ENCODE assay signal across 8 cellular contexts in genomic region chr2:23381084-23381483, GRCh38. TPM values are rescaled to one million over a fixed set of nuclear protein-coding genes. Genes with fewer than 3 reads are reported as not detected.
A peak's percentile ranks its signal among the peaks of the same experiment; 100 is the strongest.
DNase-seq lines count a peak whose midpoint lies in the region; ATAC-seq, FAIRE-seq and TF ChIP-seq lines count a peak whose summit lies in the region.

No MANE protein-coding gene starts in this region.

- H3K27ac ChIP-seq in CD4-positive, alpha-beta T cell (ENCODE audit: low read depth, low read length), result peak overlapping the region; percentile 64
- peak overlapping the region; percentile 2 for H3K27ac ChIP-seq in OCI-LY7 (ENCODE audit: low read depth, low read length, poor library complexity, severe bottlenecking)
- H3K27ac ChIP-seq in small intestine (ENCODE audit: low read depth in 1 of 2, low read length in 1 of 2), result peak overlapping the region in 1 of 2 donors; percentile 32

- no peak for TF ChIP-seq CTCF in CD4-positive, alpha-beta T cell (IDR thresholded peaks at IDR 0.05)
- no peak for TF ChIP-seq CTCF in OCI-LY7 (conservative IDR thresholded peaks at IDR 0.05; ENCODE audit: low read length)

- no peaks in the 10 kb centered on the region for H4K20me1 ChIP-seq in OCI-LY7 (ENCODE audit: insufficient read depth, low read length)

- H3K36me3 ChIP-seq in OCI-LY7 (ENCODE audit: insufficient read depth, low read length) (no peaks in the 10 kb centered on the region), small intestine (ENCODE audit: control insufficient read depth in 2 of 2, insufficient read depth in 2 of 2, low read length in 2 of 2) (no peaks in the 10 kb centered on the region)

- no peaks in the 10 kb centered on the region for H3K9me3 ChIP-seq in CD4-positive, alpha-beta T cell (ENCODE audit: control insufficient read depth, low read length)
- H3K9me3 ChIP-seq in OCI-LY7 (ENCODE audit: low read length), result no peaks in the 10 kb centered on the region
- H3K9me3 ChIP-seq in small intestine (ENCODE audit: control insufficient read depth, low read depth), result no peaks in the 10 kb centered on the region

- H3K79me2 ChIP-seq in OCI-LY7 (ENCODE audit: insufficient read depth, low read depth, low read length), result no peaks in the 10 kb centered on the region

- peak; percentile 45 for ATAC-seq in CD4-positive, alpha-beta T cell (ENCODE audit: poor library complexity)
- ATAC-seq in HG03175 (IDR thresholded peaks at IDR 0.05; ENCODE audit: unreplicated experiment) (peak; percentile 26), GM18520 (IDR thresholded peaks at IDR 0.05; ENCODE audit: unreplicated experiment) (no peak)
- no peak for ATAC-seq in effector memory CD8-positive, alpha-beta T cell (replicated peaks)

- no TSS peak for BruUV-seq in OCI-LY7 (replicated peaks; lab: Mats Ljungman, UMichigan)

- peaks cover 38% of the 10 kb centered on the region for H3K4me1 ChIP-seq in OCI-LY7 (ENCODE audit: insufficient read depth, low read length, poor library complexity, severe bottlenecking)
- peaks cover 0 to 5% of the 10 kb centered on the region in 2 donors for H3K4me1 ChIP-seq in small intestine (ENCODE audit: control insufficient read depth in 2 of 2, insufficient read depth in 1 of 2, low read depth in 1 of 2, low read length in 1 of 2)

- peak overlapping the region; percentile 84 for H3K4me3 Mint-ChIP-seq in CD4-positive, alpha-beta T cell
- H3K4me3 Mint-ChIP-seq in effector memory CD8-positive, alpha-beta T cell, result peak overlapping the region; percentile 3 to 31

- CTCF ChIA-PET in CD4-positive, alpha-beta T cell (lab: Charles Lee), result no interaction called here
- CTCF ChIA-PET in OCI-LY7 (lab: Charles Lee; ENCODE audit: unreplicated experiment), result no interaction called here

- peak in 3 of 10 experiments; percentile 15 to 26 (median 23) for DNase-seq in CD4-positive, alpha-beta T cell
- peak; percentile 19 for DNase-seq in OCI-LY7 (ENCODE audit: low spot score)
- DNase-seq in effector memory CD8-positive, alpha-beta T cell, result no peak
- DNase-seq in small intestine, result peak; percentile 32
- DNase-seq in activated CD4-positive, CD25-positive, alpha-beta regulatory T cell treated with anti-CD3 and anti-CD28 coated beads, Interleukin-2, amount 50 U/mL, for 72 hours, result no peak
- DNase-seq in hypothalamus (lab: John Stamatoyannopoulos, UW), result no peak

- POLR2A ChIA-PET in CD4-positive, alpha-beta T cell (lab: Charles Lee), result interaction anchor here (1.2 kb wide), 1 partner anchor 13 kb away, joined by 4 read pairs; no protein-coding TSS in a partner anchor
- POLR2A ChIA-PET in OCI-LY7 (lab: Charles Lee), result no interaction called here

- 8 to 42% (median 27%) methylated on average over 6 of the region's 6 CpGs for WGBS in small intestine, 3 donors

- no peaks in the 10 kb centered on the region for H3K36me3 Mint-ChIP-seq in CD4-positive, alpha-beta T cell (ENCODE audit: low read depth)
- no peaks in the 10 kb centered on the region for H3K36me3 Mint-ChIP-seq in effector memory CD8-positive, alpha-beta T cell (ENCODE audit: insufficient read depth)

- H3K27me3 Mint-ChIP-seq in CD4-positive, alpha-beta T cell, result peaks cover 22% of the 10 kb centered on the region
- peaks cover 50 to 64% of the 10 kb centered on the region in 2 donors for H3K27me3 Mint-ChIP-seq in effector memory CD8-positive, alpha-beta T cell

- peak overlapping the region; percentile 76 for H3K4me2 ChIP-seq in OCI-LY7 (ENCODE audit: low read length)

- H3K27me3 ChIP-seq in CD4-positive, alpha-beta T cell (ENCODE audit: control insufficient read depth, insufficient read depth, low read length), result peaks cover 2% of the 10 kb centered on the region
- peaks cover 0 to 11% of the 10 kb centered on the region in 2 donors for H3K27me3 ChIP-seq in small intestine (ENCODE audit: control insufficient read depth in 2 of 2, insufficient read depth in 2 of 2, low read length in 2 of 2)

- FAIRE-seq in small intestine (lab: Jason Lieb, UNC), result no peak

- intact Hi-C loops in CD4-positive, alpha-beta T cell (cut with DNase I, micrococcal nuclease), result no loop called here
- intact Hi-C loops in OCI-LY7 (cut with micrococcal nuclease; ENCODE audit: unreplicated experiment), result no loop called here

- H3K4me1 Mint-ChIP-seq in CD4-positive, alpha-beta T cell (ENCODE audit: low read depth), result peaks cover 25% of the 10 kb centered on the region
- peaks cover 7 to 15% of the 10 kb centered on the region in 2 donors for H3K4me1 Mint-ChIP-seq in effector memory CD8-positive, alpha-beta T cell (ENCODE audit: low read depth in 2 of 2)

- H3K4me3 ChIP-seq in OCI-LY7 (ENCODE audit: low read depth, low read length, poor library complexity, severe bottlenecking) (peak overlapping the region; percentile 60), small intestine (ENCODE audit: low read depth in 1 of 2, low read length in 2 of 2) (no peak overlapping the region)

- peak overlapping the region; percentile 94 for H2AFZ ChIP-seq in OCI-LY7 (ENCODE audit: low read length)

- H3K27ac Mint-ChIP-seq in CD4-positive, alpha-beta T cell, result peak overlapping the region; percentile 89
- no peak overlapping the region for H3K27ac Mint-ChIP-seq in effector memory CD8-positive, alpha-beta T cell

- H3K9me2 ChIP-seq in OCI-LY7 (ENCODE audit: insufficient read depth, low read length), result no peaks in the 10 kb centered on the region

- no peaks in the 10 kb centered on the region for H3K9me3 Mint-ChIP-seq in CD4-positive, alpha-beta T cell
- no peaks in the 10 kb centered on the region for H3K9me3 Mint-ChIP-seq in effector memory CD8-positive, alpha-beta T cell

RNA-seq across cellular contexts. Expression of gene KLHL29, which starts 3.9 kb away (rescaled TPM):
- total RNA-seq in CD4-positive, alpha-beta T cell, result 1 to 10 TPM; 2.5 to 2.7 TPM
- 0.49 and 0.66 TPM in 2 replicates for total RNA-seq in OCI-LY7 (2014; rRNA removed; shearing (Covaris generic))
- 0.23 and 0.31 TPM in 2 replicates for total RNA-seq in OCI-LY7 (2022)
- 1 to 10 TPM in 1 of 3 donors, under 1 TPM in 2; 0.22 to 2.7 (median 0.27) TPM for polyA plus RNA-seq in small intestine

Comparison
In these comparisons a context has a peak if more than half of its experiments do, and no peak if none do; other contexts are left out.
1. ATAC-seq: peak in CD4-positive, alpha-beta T cell (single experiment) and HG03175 (single experiment); none in effector memory CD8-positive, alpha-beta T cell (single experiment) and GM18520 (single experiment).
2. DNase-seq: peak in OCI-LY7 (single experiment) and small intestine (single experiment); none in effector memory CD8-positive, alpha-beta T cell (0 of 3), activated CD4-positive, CD25-positive, alpha-beta regulatory T cell treated with anti-CD3 and anti-CD28 coated beads, Interleukin-2, amount 50 U/mL, for 72 hours (single experiment) and hypothalamus (0 of 51).